Comparison of ENCODE assay signal across 21 cellular contexts in the genomic region with DNA sequence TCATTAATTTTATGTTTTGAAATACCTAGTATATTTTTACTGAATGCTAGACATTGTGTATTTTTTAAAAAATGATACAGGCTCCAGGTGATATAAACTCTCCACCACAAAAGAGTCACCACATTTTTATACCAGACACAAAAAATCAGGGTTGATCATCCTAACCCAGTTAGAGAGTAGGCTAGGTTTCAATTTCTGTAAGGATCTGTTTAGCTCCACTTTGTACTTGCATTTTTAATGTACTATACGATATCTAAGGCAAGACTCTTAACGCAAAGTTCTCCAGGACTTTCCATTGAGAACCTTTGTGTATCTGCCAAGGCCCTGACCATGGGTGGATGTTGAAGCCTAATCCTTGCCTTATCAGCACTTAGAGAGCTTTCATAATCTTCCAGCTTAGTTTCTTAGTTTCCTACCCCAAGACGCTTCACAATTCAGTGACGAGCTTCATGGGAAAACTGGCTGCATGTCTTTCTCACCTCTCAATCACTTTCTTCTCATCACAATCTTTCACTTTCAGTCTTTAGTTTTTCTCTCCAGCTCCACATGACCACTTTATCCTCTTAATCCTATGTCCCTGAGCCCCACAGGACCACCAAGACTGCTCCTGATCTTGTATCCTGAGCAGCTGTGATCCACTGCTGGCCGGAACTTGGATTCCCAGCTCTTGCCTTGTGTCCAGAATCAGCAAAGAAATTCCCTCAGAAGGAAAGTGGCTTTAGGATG.
A peak's percentile ranks its signal among the peaks of the same experiment; 100 is the strongest.
DNase-seq lines count a peak whose midpoint lies in the region; ATAC-seq lines count a peak whose summit lies in the region.
"Had no signal": no experiment of that assay in that cellular context is flagged by ENCODE, and none has a peak within 500 bp of the region (broad histone marks: within the 10 kb centered on the region; RNA-seq: fewer than 3 reads in every experiment).

No MANE protein-coding gene starts in this region.

- no peak overlapping the region for H3K27ac ChIP-seq in SJCRH30
- H3K27ac ChIP-seq: brain microvascular endothelial cell, prostate gland, stomach, transverse colon had no signal

- no peaks in the 10 kb centered on the region for H3K9me3 ChIP-seq in SJCRH30 (replicated peaks)
- H3K9me3 ChIP-seq: prostate gland, stomach, transverse colon had no signal

- H3K4me1 ChIP-seq in SJCRH30, result peaks cover 6% of the 10 kb centered on the region
- H3K4me1 ChIP-seq: prostate gland, stomach, transverse colon had no signal

- H3K4me3 Mint-ChIP-seq in activated naive CD8-positive, alpha-beta T cell treated with anti-CD3 and anti-CD28 coated beads, Interleukin-2, amount 50 U/mL, for 24 hours, result peak overlapping the region; percentile 2
- H3K4me3 Mint-ChIP-seq: CD4-positive, CD25-positive, alpha-beta regulatory T cell; HFFc6; neural crest cell had no signal

- DNase-seq in activated naive CD4-positive, alpha-beta T cell treated with anti-CD3 and anti-CD28 coated beads, Interleukin-2, amount 50 U/mL, for 72 hours (ENCODE audit: low spot score in 2 of 2), result no peak
- no peak for DNase-seq in activated naive CD4-positive, alpha-beta T cell treated with anti-CD3 and anti-CD28 coated beads, Interleukin-2, amount 50 U/mL, for 16 hours
- DNase-seq in SJCRH30, result peak; percentile 18 to 52
- no peak for DNase-seq in activated naive CD8-positive, alpha-beta T cell treated with anti-CD3 and anti-CD28 coated beads, Interleukin-2, amount 50 U/mL, for 24 hours
- no peak for DNase-seq in stimulated activated naive CD8-positive, alpha-beta T cell treated with anti-CD3 and anti-CD28 coated beads, Interleukin-15, Interleukin-2, amounts not matched to agents 100 U/mL and 50 U/mL, for 24 hours
- DNase-seq: brain microvascular endothelial cell; CD4-positive, CD25-positive, alpha-beta regulatory T cell; cortex of kidney; glutamatergic neuron; HFFc6; left cardiac atrium; NCI-H1105 treated with DMSO at 0.1 percent for 48 hours; NCI-H2081 treated with DMSO at 0.1 percent for 48 hours; NCI-H446; stimulated activated CD4-positive, alpha-beta T cell treated with anti-CD3 and anti-CD28 coated beads, Interleukin-2, amount 100 ng/mL, for 48 hours; stomach; transverse colon had no signal

- ATAC-seq in activated naive CD4-positive, alpha-beta T cell treated with anti-CD3 and anti-CD28 coated beads, Interleukin-2, amount 50 U/mL, for 72 hours, result peak; percentile 71 to 81
- peak; percentile 40 for ATAC-seq in activated naive CD8-positive, alpha-beta T cell treated with anti-CD3 and anti-CD28 coated beads, Interleukin-2, amount 50 U/mL, for 24 hours
- peak; percentile 59 for ATAC-seq in stimulated activated naive CD8-positive, alpha-beta T cell treated with anti-CD3 and anti-CD28 coated beads, Interleukin-15, Interleukin-2, amounts not matched to agents 100 U/mL and 50 U/mL, for 24 hours
- no peak for ATAC-seq in GM19351 (IDR thresholded peaks at IDR 0.05; ENCODE audit: unreplicated experiment)
- ATAC-seq in HG02973 (IDR thresholded peaks at IDR 0.05; ENCODE audit: unreplicated experiment), result no peak
- ATAC-seq: left cardiac atrium had no signal

- H3K9me3 Mint-ChIP-seq in activated naive CD4-positive, alpha-beta T cell treated with anti-CD3 and anti-CD28 coated beads, Interleukin-2, amount 50 U/mL, for 72 hours, result peaks cover 0 to 5% of the 10 kb centered on the region in 2 donors
- peaks cover 6% of the 10 kb centered on the region for H3K9me3 Mint-ChIP-seq in activated naive CD8-positive, alpha-beta T cell treated with anti-CD3 and anti-CD28 coated beads, Interleukin-2, amount 50 U/mL, for 24 hours

- peaks cover 0 to 9% of the 10 kb centered on the region in 2 donors for H3K36me3 Mint-ChIP-seq in activated naive CD4-positive, alpha-beta T cell treated with anti-CD3 and anti-CD28 coated beads, Interleukin-2, amount 50 U/mL, for 72 hours
- no peaks in the 10 kb centered on the region for H3K36me3 Mint-ChIP-seq in activated naive CD8-positive, alpha-beta T cell treated with anti-CD3 and anti-CD28 coated beads, Interleukin-2, amount 50 U/mL, for 24 hours (ENCODE audit: low read depth)
- H3K36me3 Mint-ChIP-seq: CD4-positive, CD25-positive, alpha-beta regulatory T cell had no signal

- no peaks in the 10 kb centered on the region for H3K27me3 Mint-ChIP-seq in activated naive CD8-positive, alpha-beta T cell treated with anti-CD3 and anti-CD28 coated beads, Interleukin-2, amount 50 U/mL, for 24 hours
- H3K27me3 Mint-ChIP-seq: CD4-positive, CD25-positive, alpha-beta regulatory T cell had no signal

- no peaks in the 10 kb centered on the region for H3K36me3 ChIP-seq in SJCRH30
- H3K36me3 ChIP-seq: brain microvascular endothelial cell, prostate gland, stomach, transverse colon had no signal

- H3K27me3 ChIP-seq in SJCRH30, result no peaks in the 10 kb centered on the region
- H3K27me3 ChIP-seq: brain microvascular endothelial cell, stomach, transverse colon had no signal

- H3K27ac Mint-ChIP-seq in activated naive CD4-positive, alpha-beta T cell treated with anti-CD3 and anti-CD28 coated beads, Interleukin-2, amount 50 U/mL, for 72 hours, result peak overlapping the region; percentile 13 to 74
- H3K27ac Mint-ChIP-seq in activated naive CD8-positive, alpha-beta T cell treated with anti-CD3 and anti-CD28 coated beads, Interleukin-2, amount 50 U/mL, for 24 hours, result peak overlapping the region; percentile 53
- H3K27ac Mint-ChIP-seq: HFFc6 had no signal

- no peak overlapping the region for H3K4me3 ChIP-seq in SJCRH30
- H3K4me3 ChIP-seq: prostate gland, stomach, transverse colon had no signal

- H3K4me1 Mint-ChIP-seq in activated naive CD8-positive, alpha-beta T cell treated with anti-CD3 and anti-CD28 coated beads, Interleukin-2, amount 50 U/mL, for 24 hours, result peaks cover 28% of the 10 kb centered on the region
- H3K4me1 Mint-ChIP-seq: neural crest cell had no signal

Comparison
In these comparisons a context has a peak if more than half of its experiments do, and no peak if none do; other contexts are left out.
1. ATAC-seq: peak in activated naive CD4-positive, alpha-beta T cell treated with anti-CD3 and anti-CD28 coated beads, Interleukin-2, amount 50 U/mL, for 72 hours (2 of 2), activated naive CD8-positive, alpha-beta T cell treated with anti-CD3 and anti-CD28 coated beads, Interleukin-2, amount 50 U/mL, for 24 hours (single experiment) and stimulated activated naive CD8-positive, alpha-beta T cell treated with anti-CD3 and anti-CD28 coated beads, Interleukin-15, Interleukin-2, amounts not matched to agents 100 U/mL and 50 U/mL, for 24 hours (single experiment); none in GM19351 (single experiment) and HG02973 (single experiment).
2. DNase-seq: peak in SJCRH30 (2 of 2); none in activated naive CD4-positive, alpha-beta T cell treated with anti-CD3 and anti-CD28 coated beads, Interleukin-2, amount 50 U/mL, for 72 hours (0 of 2), activated naive CD4-positive, alpha-beta T cell treated with anti-CD3 and anti-CD28 coated beads, Interleukin-2, amount 50 U/mL, for 16 hours (single experiment), activated naive CD8-positive, alpha-beta T cell treated with anti-CD3 and anti-CD28 coated beads, Interleukin-2, amount 50 U/mL, for 24 hours (single experiment) and stimulated activated naive CD8-positive, alpha-beta T cell treated with anti-CD3 and anti-CD28 coated beads, Interleukin-15, Interleukin-2, amounts not matched to agents 100 U/mL and 50 U/mL, for 24 hours (single experiment).